In genomic region chr17:18076941-18077340, GRCh38 we compare ENCODE assay signal across 18 cellular contexts.
"Had no signal": no experiment of that assay in that cellular context is flagged by ENCODE, and none has a peak within 500 bp of the region (broad histone marks: within the 10 kb centered on the region; RNA-seq: fewer than 3 reads in every experiment).

No MANE protein-coding gene starts in this region.

- H3K36me3 ChIP-seq: cardiac muscle cell, esophagus muscularis mucosa, gastrocnemius medialis, heart left ventricle, left lung had no signal

- ATAC-seq: activated CD8-positive, alpha-beta memory T cell treated with anti-CD3 and anti-CD28 coated beads, Interleukin-2, amount 10 ng/mL, durations not matched to agents 7 days and 5 days; gastrocnemius medialis; heart left ventricle; left lung; psoas muscle; sciatic nerve; stimulated activated memory B cell treated with anti-CD40 and anti-IgM and Interleukin-4, amounts not matched to agents 10 μg/mL and 1 μg/mL and 100 μg/mL, for 72 hours had no signal

- H3K27ac ChIP-seq: cardiac muscle cell, esophagus muscularis mucosa, gastrocnemius medialis, heart left ventricle, left lung, psoas muscle had no signal

- H3K27me3 ChIP-seq: cardiac muscle cell, gastrocnemius medialis, heart left ventricle had no signal

- H3K4me3 ChIP-seq: cardiac muscle cell, esophagus muscularis mucosa, gastrocnemius medialis, heart left ventricle, left lung, psoas muscle, smooth muscle cell had no signal

- H3K4me2 ChIP-seq: smooth muscle cell had no signal

- H3K9me3 ChIP-seq: esophagus muscularis mucosa, gastrocnemius medialis, heart left ventricle, left lung, psoas muscle had no signal

- DNase-seq: activated B cell treated with CpG ODN at 0.5 μM for 24 hours; activated CD4-positive, alpha-beta memory T cell treated with anti-CD3 and anti-CD28 coated beads, Interleukin-2, amount 10 ng/mL, durations not matched to agents 7 days and 5 days; activated CD4-positive, alpha-beta T cell treated with anti-CD3 and anti-CD28 coated beads for 4 hours; activated CD8-positive, alpha-beta memory T cell treated with anti-CD3 and anti-CD28 coated beads, Interleukin-2, amount 10 ng/mL, durations not matched to agents 7 days and 5 days; activated naive CD8-positive, alpha-beta T cell treated with anti-CD3 and anti-CD28 coated beads for 36 hours; amygdala; dermis blood vessel endothelial cell; effector memory CD4-positive, alpha-beta T cell; gastrocnemius medialis; heart left ventricle; left lung; psoas muscle; stimulated activated CD4-positive, alpha-beta T cell treated with anti-CD3 and anti-CD28 coated beads, Interleukin-4, amount 100 ng/mL, for 24 hours had no signal

- H3K4me1 ChIP-seq: esophagus muscularis mucosa, gastrocnemius medialis, heart left ventricle, left lung, psoas muscle had no signal
